23 cellular contexts compared by ENCODE assay signal in genomic region chr2:178692845-178693244, GRCh38.
DNase-seq lines count a peak whose midpoint lies in the region; ATAC-seq and TF ChIP-seq lines count a peak whose summit lies in the region.
"Had no signal": no experiment of that assay in that cellular context is flagged by ENCODE, and none has a peak within 500 bp of the region (broad histone marks: within the 10 kb centered on the region; RNA-seq: fewer than 3 reads in every experiment).

No MANE protein-coding gene starts in this region.

- H3K27me3 Mint-ChIP-seq in type B pancreatic cell: no peaks in the 10 kb centered on the region
- H3K27me3 Mint-ChIP-seq: CD4-positive, CD25-positive, alpha-beta regulatory T cell; CD8-positive, alpha-beta memory T cell had no signal

- H3K4me1 Mint-ChIP-seq in type B pancreatic cell (ENCODE audit: unreplicated experiment): no peaks in the 10 kb centered on the region
- H3K4me1 Mint-ChIP-seq: CD14-positive monocyte; CD4-positive, alpha-beta memory T cell; CD8-positive, alpha-beta memory T cell had no signal

- intact Hi-C loops in left ventricle myocardium superior (cut with micrococcal nuclease) (no loop called here), Right ventricle myocardium superior (cut with DNase I) (no loop called here), psoas muscle (cut with DNase I) (no loop called here)

- TF ChIP-seq CTCF in psoas muscle (IDR thresholded peaks at IDR 0.05) (no peak), type B pancreatic cell (conservative IDR thresholded peaks at IDR 0.05) (no peak)

- H3K4me3 Mint-ChIP-seq in type B pancreatic cell: no peak overlapping the region
- H3K4me3 Mint-ChIP-seq: CD14-positive monocyte; CD4-positive, alpha-beta memory T cell; CD4-positive, CD25-positive, alpha-beta regulatory T cell; CD8-positive, alpha-beta memory T cell had no signal

- H3K9me3 Mint-ChIP-seq in type B pancreatic cell: no peaks in the 10 kb centered on the region
- H3K9me3 Mint-ChIP-seq: CD14-positive monocyte; CD4-positive, alpha-beta memory T cell; CD8-positive, alpha-beta memory T cell had no signal

- ATAC-seq in left ventricle myocardium superior: peak; percentile 36
- ATAC-seq in Right ventricle myocardium superior (ENCODE audit: poor library complexity): no peak
- peak; percentile 19 to 32 (median 25) for ATAC-seq in psoas muscle
- ATAC-seq: GM12878 had no signal

- peaks cover 77% of the 10 kb centered on the region for H3K4me1 ChIP-seq in psoas muscle
- H3K4me1 ChIP-seq: BE2C, BLaER1 had no signal

- H3K27ac Mint-ChIP-seq in type B pancreatic cell: no peak overlapping the region
- H3K27ac Mint-ChIP-seq: CD14-positive monocyte; CD4-positive, alpha-beta memory T cell; CD4-positive, CD25-positive, alpha-beta regulatory T cell; CD8-positive, alpha-beta memory T cell had no signal

- no peak overlapping the region for H3K4me3 ChIP-seq in psoas muscle
- H3K4me3 ChIP-seq: BLaER1, GM12878 had no signal

- WGBS in psoas muscle, 3 donors: 66 to 76% (median 71%) methylated on average over 2 of the region's 2 CpGs

- DNase-seq in left ventricle myocardium superior (no peak), Right ventricle myocardium superior (no peak), psoas muscle (no peak), putamen (ENCODE audit: low spot score) (peak; percentile 13), type B pancreatic cell (ENCODE audit: extremely low spot score, unreplicated experiment) (no peak)
- DNase-seq: 8988T; ACHN; BE2C; C1 segment of cervical spinal cord; CD4-positive, alpha-beta memory T cell; CD4-positive, CD25-positive, alpha-beta regulatory T cell; CD8-positive, alpha-beta memory T cell; COR-L47; DMS 273 treated with DMSO at 0.1 percent for 48 hours; DMS153; DMS53; DMS79; DND-41; EL; GDM1 had no signal

- H3K36me3 Mint-ChIP-seq in type B pancreatic cell: no peaks in the 10 kb centered on the region
- H3K36me3 Mint-ChIP-seq: CD14-positive monocyte had no signal

- no peaks in the 10 kb centered on the region for H3K27me3 ChIP-seq in psoas muscle (ENCODE audit: insufficient read depth in 3 of 3, low read length in 2 of 3)
- H3K27me3 ChIP-seq: BE2C, BLaER1 had no signal

- no peaks in the 10 kb centered on the region for H3K9me3 ChIP-seq in psoas muscle
- H3K9me3 ChIP-seq: BE2C, BLaER1 had no signal

- H3K27ac ChIP-seq in psoas muscle: peak overlapping the region; percentile 37
- H3K27ac ChIP-seq: BLaER1 had no signal

- H3K36me3 ChIP-seq in psoas muscle (ENCODE audit: insufficient read depth in 1 of 2, low read depth in 1 of 2): peaks cover 2 to 100% of the 10 kb centered on the region in 2 donors
- H3K36me3 ChIP-seq: BE2C, BLaER1 had no signal
